Comparison of ENCODE assay signal across 8 cellular contexts in genomic region chr10:43573250-43574034, GRCh38. TPM values are rescaled to one million over a fixed set of nuclear protein-coding genes. Genes with fewer than 3 reads are reported as not detected.
DNase-seq lines count a peak whose midpoint lies in the region; ATAC-seq, FAIRE-seq and TF ChIP-seq lines count a peak whose summit lies in the region.

No MANE protein-coding gene starts in this region.

- WGBS in neuronal stem cell (ENCODE audit: extremely low coverage in 2 of 2, insufficient read length in 2 of 2, insufficient replicate concordance in 1 of 2), 2 donors, result no CpG with 5 or more reads among the region's 17 CpGs

- no peak overlapping the region for H2BK5ac ChIP-seq in neuronal stem cell (ENCODE audit: low read length)

- TF ChIP-seq CTCF in C4-2B (conservative IDR thresholded peaks at IDR 0.05) (no peak), endothelial cell (IDR thresholded peaks at IDR 0.05; ENCODE audit: unreplicated experiment) (no peak)

- peak overlapping the region; percentile 100 for H2AFZ ChIP-seq in neuronal stem cell (ENCODE audit: low read length)

- H4K8ac ChIP-seq in neuronal stem cell (ENCODE audit: low read depth, low read length), result no peak overlapping the region

- H2BK12ac ChIP-seq in neuronal stem cell (ENCODE audit: low read length), result no peak overlapping the region

- H3K9me3 Mint-ChIP-seq in endothelial cell (ENCODE audit: unreplicated experiment), result no peaks in the 10 kb centered on the region

- peak overlapping the region; percentile 5 for H2BK120ac ChIP-seq in neuronal stem cell (ENCODE audit: low read depth, low read length)

- H3K36me3 ChIP-seq in NT2/D1 (ENCODE audit: insufficient read depth, insufficient read length, low read length) (peaks cover 32% of the 10 kb centered on the region), neuronal stem cell (replicated peaks in 1 of 2; ENCODE audit: control insufficient read depth in 2 of 2, insufficient read depth in 2 of 2, low read length in 2 of 2) (peaks cover 0 to 42% of the 10 kb centered on the region in 2 donors)

- H3K23ac ChIP-seq in neuronal stem cell (ENCODE audit: low read depth, low read length, poor library complexity), result peak overlapping the region; percentile 94

- no peak for ATAC-seq in HG03439 (IDR thresholded peaks at IDR 0.05; ENCODE audit: unreplicated experiment)

- no peak for FAIRE-seq in GM19239 (lab: Jason Lieb, UNC)

- peak overlapping the region; percentile 78 for H3K4me2 ChIP-seq in neuronal stem cell (ENCODE audit: insufficient read depth, low read length, poor library complexity, severe bottlenecking)

- H4K91ac ChIP-seq in neuronal stem cell (ENCODE audit: low read depth, low read length, poor library complexity), result no peak overlapping the region

- no peaks in the 10 kb centered on the region; the same call in 1 of the 2 replicates for H3K9me3 ChIP-seq in NT2/D1 (ENCODE audit: insufficient read depth, low read length)
- H3K9me3 ChIP-seq in neuronal stem cell (replicated peaks in 1 of 2; ENCODE audit: control insufficient read depth in 2 of 2, insufficient read depth in 1 of 2, low read depth in 1 of 2, low read length in 2 of 2), result peaks cover 9 to 41% of the 10 kb centered on the region in 2 donors

- H2BK15ac ChIP-seq in neuronal stem cell (ENCODE audit: low read length), result peak overlapping the region; percentile 30

- no peak overlapping the region for H3K4ac ChIP-seq in neuronal stem cell (ENCODE audit: low read length)

- peak overlapping the region; percentile 81 for H3K9ac ChIP-seq in NT2/D1 (ENCODE audit: insufficient read length, low read depth)
- no peak overlapping the region for H3K9ac ChIP-seq in neuronal stem cell (ENCODE audit: low read depth, low read length, poor library complexity)

- peak overlapping the region; percentile 63 for H2AK5ac ChIP-seq in neuronal stem cell (ENCODE audit: low read depth, low read length)

- peaks cover 9% of the 10 kb centered on the region for H3K27me3 Mint-ChIP-seq in endothelial cell (ENCODE audit: unreplicated experiment)

- H3K27me3 ChIP-seq in NT2/D1 (ENCODE audit: insufficient read depth, insufficient read length) (no peaks in the 10 kb centered on the region), neuronal stem cell (ENCODE audit: control insufficient read depth in 3 of 3, insufficient read depth in 3 of 3, low read depth in 1 of 3, low read length in 3 of 3) (no peaks in the 10 kb centered on the region)

- peak overlapping the region; percentile 56 for H3K4me3 ChIP-seq in NT2/D1 (ENCODE audit: insufficient read length, low read depth)
- peak overlapping the region; percentile 73 to 91 for H3K4me3 ChIP-seq in neuronal stem cell (ENCODE audit: low read length in 2 of 2)

- peaks cover 3% of the 10 kb centered on the region for H3K4me1 Mint-ChIP-seq in endothelial cell (ENCODE audit: unreplicated experiment)

- peaks cover 2% of the 10 kb centered on the region for H3K79me1 ChIP-seq in neuronal stem cell (ENCODE audit: low read depth, low read length)

- H3K4me3 Mint-ChIP-seq in endothelial cell (ENCODE audit: unreplicated experiment), result peak overlapping the region; percentile 88

- DNase-seq in NT2/D1 (ENCODE audit: low read depth, low spot score) (no peak), endothelial cell (ENCODE audit: low spot score) (no peak), neuronal stem cell (ENCODE audit: low spot score) (no peak), GM19239 (ENCODE audit: insufficient read length, low spot score) (no peak), NCI-H748 (lab: John Stamatoyannopoulos, UW; ENCODE audit: unreplicated experiment) (no peak), NCI-H446 (lab: John Stamatoyannopoulos, UW) (no peak)

- no peak overlapping the region for H3K27ac Mint-ChIP-seq in endothelial cell (ENCODE audit: unreplicated experiment)

- H3K4me1 ChIP-seq in NT2/D1 (ENCODE audit: insufficient read depth, insufficient read length), result no peaks in the 10 kb centered on the region
- H3K4me1 ChIP-seq in neuronal stem cell (ENCODE audit: control insufficient read depth in 2 of 2, insufficient read depth in 1 of 2, low read depth in 1 of 2, low read length in 2 of 2), result peaks cover 2 to 5% of the 10 kb centered on the region in 2 donors

- H3K27ac ChIP-seq in C4-2B (peak overlapping the region; percentile 90), neuronal stem cell (replicated peaks; ENCODE audit: low read length) (no peak overlapping the region)

- H3K36me3 Mint-ChIP-seq in endothelial cell (ENCODE audit: low read depth, unreplicated experiment), result no peaks in the 10 kb centered on the region

- peak overlapping the region; percentile 98 for H3K18ac ChIP-seq in neuronal stem cell (ENCODE audit: low read length)

- H3K14ac ChIP-seq in neuronal stem cell (ENCODE audit: low read length), result peak overlapping the region; percentile 86

RNA-seq across cellular contexts. Expression of gene ZNF239, which starts 1.0 kb away (rescaled TPM):
- 0.90 TPM for total RNA-seq in endothelial cell (ENCODE audit: unreplicated experiment)
- 4.0 TPM for polyA plus RNA-seq in neuronal stem cell (2013, experiment 1 of 2)
- 3.9 TPM for polyA plus RNA-seq in neuronal stem cell (2013, experiment 2 of 2)

RNA-seq across cellular contexts. Expression of gene ZNF485, which starts 32.8 kb away (rescaled TPM):
- total RNA-seq in endothelial cell (ENCODE audit: unreplicated experiment), result 0.90 TPM
- polyA plus RNA-seq in neuronal stem cell (2013, experiment 1 of 2), result 2.0 TPM
- 2.4 TPM for polyA plus RNA-seq in neuronal stem cell (2013, experiment 2 of 2)
